ENCODE assay signal across 9 cellular contexts in genomic region chr1:12296623-12297022, GRCh38.
DNase-seq lines count a peak whose midpoint lies in the region; ATAC-seq, FAIRE-seq and TF ChIP-seq lines count a peak whose summit lies in the region.
"Had no signal": no experiment of that assay in that cellular context is flagged by ENCODE, and none has a peak within 500 bp of the region (broad histone marks: within the 10 kb centered on the region; RNA-seq: fewer than 3 reads in every experiment).

No MANE protein-coding gene starts in this region.

- CTCF ChIA-PET in CD4-positive, alpha-beta memory T cell (lab: Charles Lee; ENCODE audit: partially characterized antibody): interaction anchor here (1.6 to 2.0 kb wide), 2 partner anchors 16 to 362 kb away, joined by 4 to 7 read pairs; no protein-coding TSS in a partner anchor

- DNase-seq in CD4-positive, alpha-beta memory T cell: no peak
- peak; percentile 58 for DNase-seq in RPMI7951 (ENCODE audit: low read depth)
- DNase-seq in foreskin fibroblast: peak; percentile 54 to 77
- DNase-seq in ecto neural progenitor cell (ENCODE audit: low spot score): no peak
- DNase-seq in SJCRH30: no peak
- no peak for DNase-seq in H54 (ENCODE audit: insufficient read length, low spot score)

- H3K9me3 Mint-ChIP-seq in CD4-positive, alpha-beta memory T cell: no peaks in the 10 kb centered on the region

- H3K4me3 Mint-ChIP-seq in CD4-positive, alpha-beta memory T cell: no peak overlapping the region

- ATAC-seq in GM21528 (IDR thresholded peaks at IDR 0.05; ENCODE audit: low FRiP score, unreplicated experiment) (peak; percentile 74), HG03095 (IDR thresholded peaks at IDR 0.05; ENCODE audit: unreplicated experiment) (no peak)

- H3K4me1 Mint-ChIP-seq in CD4-positive, alpha-beta memory T cell: peaks cover 0 to 3% (median 0%) of the 10 kb centered on the region in 4 donors

- FAIRE-seq in H54 (lab: Jason Lieb, UNC): no peak
- FAIRE-seq: G401.6 had no signal

- no peak for TF ChIP-seq CTCF in foreskin fibroblast (IDR thresholded peaks at IDR 0.05; ENCODE audit: low read depth, low read length)

- peaks cover 38% of the 10 kb centered on the region for H3K36me3 ChIP-seq in CD4-positive, alpha-beta memory T cell (ENCODE audit: insufficient read depth, low read length)
- peaks cover 17% of the 10 kb centered on the region for H3K36me3 ChIP-seq in SJCRH30

- no peaks in the 10 kb centered on the region for H3K4me1 ChIP-seq in CD4-positive, alpha-beta memory T cell (ENCODE audit: insufficient read depth, low read length)
- peaks cover 2% of the 10 kb centered on the region; the same call in 1 of the 2 replicates for H3K4me1 ChIP-seq in SJCRH30

- no peaks in the 10 kb centered on the region for H3K27me3 Mint-ChIP-seq in CD4-positive, alpha-beta memory T cell

- H3K9me3 ChIP-seq in CD4-positive, alpha-beta memory T cell (ENCODE audit: control insufficient read depth in 1 of 2, low read length in 2 of 2): no peaks in the 10 kb centered on the region
- no peaks in the 10 kb centered on the region for H3K9me3 ChIP-seq in SJCRH30 (replicated peaks)

- H3K4me3 ChIP-seq in CD4-positive, alpha-beta memory T cell (ENCODE audit: low read length in 2 of 2): no peak overlapping the region
- H3K4me3 ChIP-seq in foreskin fibroblast (ENCODE audit: low read depth in 1 of 2, low read length in 2 of 2) (no peak overlapping the region), SJCRH30 (no peak overlapping the region)

- POLR2A ChIA-PET in CD4-positive, alpha-beta memory T cell (lab: Charles Lee; ENCODE audit: partially characterized antibody): no interaction called here

- no peaks in the 10 kb centered on the region for H3K27me3 ChIP-seq in CD4-positive, alpha-beta memory T cell (ENCODE audit: insufficient read depth, low read length)
- no peaks in the 10 kb centered on the region for H3K27me3 ChIP-seq in SJCRH30

- H3K27ac Mint-ChIP-seq in CD4-positive, alpha-beta memory T cell: peak overlapping the region in 5 of 7 donors; percentile 14 to 68 (median 51)

- intact Hi-C loops in CD4-positive, alpha-beta memory T cell (cut with micrococcal nuclease): no loop called here

- H3K36me3 Mint-ChIP-seq in CD4-positive, alpha-beta memory T cell: peaks cover 42 to 74% of the 10 kb centered on the region in 2 donors

- H3K27ac ChIP-seq in CD4-positive, alpha-beta memory T cell (ENCODE audit: low read depth, low read length): no peak overlapping the region
- H3K27ac ChIP-seq in SJCRH30: no peak overlapping the region

- no peak for TF ChIP-seq POLR2A in H54 (IDR thresholded peaks at IDR 0.05; ENCODE audit: low read depth, low read length)

Comparison
In these comparisons a context has a peak if more than half of its experiments do, and no peak if none do; other contexts are left out.
1. DNase-seq: peak in RPMI7951 (single experiment) and foreskin fibroblast (2 of 2); none in CD4-positive, alpha-beta memory T cell (0 of 5), ecto neural progenitor cell (single experiment), SJCRH30 (0 of 2) and H54 (single experiment).